ENCODE assay signal across 19 cellular contexts in the genomic region with DNA sequence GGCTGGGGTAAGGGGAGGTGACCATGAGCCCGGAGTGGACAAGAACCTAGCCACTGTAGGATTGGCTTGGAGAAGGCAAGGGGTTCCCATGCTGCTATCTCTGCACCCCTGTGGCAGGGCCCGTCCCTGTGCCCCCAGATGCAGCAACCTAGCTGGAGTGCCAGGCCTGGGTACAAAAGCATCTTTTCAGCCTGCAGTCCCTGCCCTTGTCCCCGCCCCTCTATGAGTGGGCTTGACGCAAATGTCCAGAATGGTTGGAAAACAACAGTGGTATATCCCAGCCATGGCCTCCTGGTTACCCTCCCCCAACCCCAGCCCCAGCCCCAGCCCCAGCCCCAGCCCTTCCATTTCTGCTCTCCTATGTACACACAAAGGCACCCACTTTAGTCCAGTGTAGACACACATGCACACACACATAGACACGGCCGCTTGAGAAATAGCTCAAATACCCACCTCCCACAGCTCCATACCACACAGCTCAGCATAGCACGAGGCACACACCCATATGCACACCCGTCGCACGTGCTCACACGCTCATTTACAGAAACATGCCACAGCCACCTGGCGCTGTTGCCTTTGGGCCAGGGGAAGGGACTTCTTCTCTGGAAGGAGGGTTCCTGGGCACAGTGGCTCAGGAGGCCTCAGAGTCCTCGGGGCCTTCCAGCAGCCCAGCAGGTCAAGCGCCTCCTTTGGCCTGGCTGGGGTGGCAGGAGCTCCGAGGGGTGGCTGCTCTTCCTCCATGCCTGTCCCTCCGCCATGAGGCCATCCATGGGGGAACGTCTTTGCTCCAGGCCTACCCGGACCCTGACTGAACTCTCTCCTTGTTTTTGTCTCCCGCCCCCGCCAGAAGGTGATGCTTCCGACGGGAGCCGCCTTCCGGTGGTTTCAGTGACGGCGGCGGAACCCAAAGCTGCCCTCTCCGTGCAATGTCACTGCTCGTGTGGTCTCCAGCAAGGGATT. TPM values are rescaled to one million over a fixed set of nuclear protein-coding genes. Genes with fewer than 3 reads are reported as not detected.
DNase-seq lines count a peak whose midpoint lies in the region; ATAC-seq and TF ChIP-seq lines count a peak whose summit lies in the region.
"Had no signal": no experiment of that assay in that cellular context is flagged by ENCODE, and none has a peak within 500 bp of the region (broad histone marks: within the 10 kb centered on the region; RNA-seq: fewer than 3 reads in every experiment).

No MANE protein-coding gene starts in this region.

- peaks cover 0 to 65% (median 24%) of the 10 kb centered on the region in 3 donors for H3K4me1 ChIP-seq in gastroesophageal sphincter
- peaks cover 31 to 44% of the 10 kb centered on the region in 2 donors for H3K4me1 ChIP-seq in neuronal stem cell (ENCODE audit: control insufficient read depth in 2 of 2, insufficient read depth in 1 of 2, low read depth in 1 of 2, low read length in 2 of 2)

- no peak overlapping the region for H2AK5ac ChIP-seq in neuronal stem cell (ENCODE audit: low read depth, low read length)

- H3K4me2 ChIP-seq in neuronal stem cell (ENCODE audit: insufficient read depth, low read length, poor library complexity, severe bottlenecking), result no peak overlapping the region

- H2BK12ac ChIP-seq in neuronal stem cell (ENCODE audit: low read length), result no peak overlapping the region

- no peak overlapping the region for H2BK15ac ChIP-seq in neuronal stem cell (ENCODE audit: low read length)

- peak overlapping the region; percentile 78 for H3K14ac ChIP-seq in neuronal stem cell (ENCODE audit: low read length)

- no peak overlapping the region for H2AFZ ChIP-seq in neuronal stem cell (ENCODE audit: low read length)

- no peak for TF ChIP-seq POLR2A in gastroesophageal sphincter (IDR thresholded peaks at IDR 0.05)

- peak overlapping the region; percentile 6 for H3K27ac Mint-ChIP-seq in activated CD8-positive, alpha-beta memory T cell treated with anti-CD3 and anti-CD28 coated beads, Interleukin-2, amount 10 ng/mL, durations not matched to agents 7 days and 5 days
- H3K27ac Mint-ChIP-seq: activated naive CD8-positive, alpha-beta T cell treated with anti-CD3 and anti-CD28 coated beads, Interleukin-2, amount 50 U/mL, for 24 hours; activated T-cell treated with anti-CD3 and anti-CD28 coated beads, Interleukin-2, amount 50 U/mL, for 72 hours had no signal

- TF ChIP-seq EP300 in gastroesophageal sphincter (IDR thresholded peaks at IDR 0.05), result no peak

- peaks cover 4% of the 10 kb centered on the region for H3K79me1 ChIP-seq in neuronal stem cell (ENCODE audit: low read depth, low read length)

- DNase-seq in activated CD8-positive, alpha-beta memory T cell treated with anti-CD3 and anti-CD28 coated beads, Interleukin-2, amount 10 ng/mL, durations not matched to agents 7 days and 5 days, result no peak
- no peak for DNase-seq in activated CD8-positive, alpha-beta memory T cell treated with anti-CD3 and anti-CD28 coated beads for 24 hours
- DNase-seq in neuronal stem cell (ENCODE audit: low spot score) (no peak), SIG-M5 treated with dmso at 0.1 percent for 504 hours (lab: John Stamatoyannopoulos, UW; ENCODE audit: unreplicated experiment) (no peak), RWPE1 (ENCODE audit: low spot score) (no peak), LoVo (ENCODE audit: low spot score) (no peak)
- DNase-seq: activated CD4-positive, alpha-beta T cell treated with anti-CD3 and anti-CD28 coated beads, Interleukin-2, amount 50 U/mL, for 4 hours; activated naive CD8-positive, alpha-beta T cell treated with anti-CD3 and anti-CD28 coated beads, Interleukin-2, amount 50 U/mL, for 24 hours; activated T-cell treated with anti-CD3 and anti-CD28 coated beads, Interleukin-2, amount 50 U/mL, for 72 hours; CD4-positive, CD25-positive, alpha-beta regulatory T cell; DMS79 treated with DMSO at 0.1 percent for 48 hours; MM.1S; NCI-H1930; NCI-H524; stimulated activated CD4-positive, alpha-beta T cell treated with anti-CD3 and anti-CD28 coated beads, Interleukin-15, amount 100 ng/mL, for 24 hours had no signal

- H3K27ac ChIP-seq in gastroesophageal sphincter (peak overlapping the region in 3 of 4 donors; percentile 37 to 53 (median 46)), neuronal stem cell (replicated peaks; ENCODE audit: low read length) (no peak overlapping the region), temporal lobe (ENCODE audit: low read depth, low read length) (peak overlapping the region; percentile 100), RWPE1 (no peak overlapping the region)
- H3K27ac ChIP-seq: 22Rv1, suprapubic skin had no signal

- H3K9ac ChIP-seq in neuronal stem cell (ENCODE audit: low read depth, low read length, poor library complexity), result no peak overlapping the region

- peaks cover 0 to 52% of the 10 kb centered on the region in 2 donors for H3K36me3 ChIP-seq in gastroesophageal sphincter
- H3K36me3 ChIP-seq in neuronal stem cell (replicated peaks in 1 of 2; ENCODE audit: control insufficient read depth in 2 of 2, insufficient read depth in 2 of 2, low read length in 2 of 2), result peaks cover 11 to 72% of the 10 kb centered on the region in 2 donors

- H3K27me3 ChIP-seq in gastroesophageal sphincter (no peaks in the 10 kb centered on the region), neuronal stem cell (ENCODE audit: control insufficient read depth in 3 of 3, insufficient read depth in 3 of 3, low read depth in 1 of 3, low read length in 3 of 3) (no peaks in the 10 kb centered on the region)
- H3K27me3 ChIP-seq: suprapubic skin had no signal

- H3K9me3 ChIP-seq in gastroesophageal sphincter (no peaks in the 10 kb centered on the region), neuronal stem cell (replicated peaks in 1 of 2; ENCODE audit: control insufficient read depth in 2 of 2, insufficient read depth in 1 of 2, low read depth in 1 of 2, low read length in 2 of 2) (peaks cover 0 to 2% of the 10 kb centered on the region in 2 donors)
- H3K9me3 ChIP-seq: suprapubic skin had no signal

- H3K23ac ChIP-seq in neuronal stem cell (ENCODE audit: low read depth, low read length, poor library complexity), result no peak overlapping the region

- no peak overlapping the region for H3K4ac ChIP-seq in neuronal stem cell (ENCODE audit: low read length)

- no peak overlapping the region for H4K91ac ChIP-seq in neuronal stem cell (ENCODE audit: low read depth, low read length, poor library complexity)

- no peaks in the 10 kb centered on the region for H3K27me3 Mint-ChIP-seq in activated CD8-positive, alpha-beta memory T cell treated with anti-CD3 and anti-CD28 coated beads, Interleukin-2, amount 10 ng/mL, durations not matched to agents 7 days and 5 days
- H3K27me3 Mint-ChIP-seq: activated naive CD8-positive, alpha-beta T cell treated with anti-CD3 and anti-CD28 coated beads, Interleukin-2, amount 50 U/mL, for 24 hours; CD4-positive, CD25-positive, alpha-beta regulatory T cell had no signal

- POLR2A ChIA-PET in RWPE1 (lab: Yijun Ruan, JAX; ENCODE audit: low non-redundant PET), result no interaction called here

- no peaks in the 10 kb centered on the region for H3K9me3 Mint-ChIP-seq in activated CD8-positive, alpha-beta memory T cell treated with anti-CD3 and anti-CD28 coated beads, Interleukin-2, amount 10 ng/mL, durations not matched to agents 7 days and 5 days (ENCODE audit: low read depth)
- H3K9me3 Mint-ChIP-seq: activated naive CD8-positive, alpha-beta T cell treated with anti-CD3 and anti-CD28 coated beads, Interleukin-2, amount 50 U/mL, for 24 hours; activated T-cell treated with anti-CD3 and anti-CD28 coated beads, Interleukin-2, amount 50 U/mL, for 72 hours; CD4-positive, CD25-positive, alpha-beta regulatory T cell had no signal

- H3K4me3 Mint-ChIP-seq in activated CD8-positive, alpha-beta memory T cell treated with anti-CD3 and anti-CD28 coated beads, Interleukin-2, amount 10 ng/mL, durations not matched to agents 7 days and 5 days, result no peak overlapping the region
- H3K4me3 Mint-ChIP-seq: activated naive CD8-positive, alpha-beta T cell treated with anti-CD3 and anti-CD28 coated beads, Interleukin-2, amount 50 U/mL, for 24 hours; activated T-cell treated with anti-CD3 and anti-CD28 coated beads, Interleukin-2, amount 50 U/mL, for 72 hours; CD4-positive, CD25-positive, alpha-beta regulatory T cell had no signal

- H3K4me1 Mint-ChIP-seq in activated CD8-positive, alpha-beta memory T cell treated with anti-CD3 and anti-CD28 coated beads, Interleukin-2, amount 10 ng/mL, durations not matched to agents 7 days and 5 days, result peaks cover 2% of the 10 kb centered on the region

- no peak overlapping the region for H2BK5ac ChIP-seq in neuronal stem cell (ENCODE audit: low read length)

- CTCF ChIA-PET in activated CD8-positive, alpha-beta memory T cell treated with anti-CD3 and anti-CD28 coated beads, Interleukin-2, amount 10 ng/mL, durations not matched to agents 7 days and 5 days (lab: Charles Lee), result interaction anchor here (0.6 kb wide), 1 partner anchor 83 kb away, joined by 4 read pairs; no protein-coding TSS in a partner anchor
- CTCF ChIA-PET in RWPE1 (lab: Yijun Ruan, JAX), result interaction anchor here (0.7 kb wide), 1 partner anchor 84 kb away, joined by 3 read pairs; no protein-coding TSS in a partner anchor

- no peaks in the 10 kb centered on the region for H3K36me3 Mint-ChIP-seq in activated CD8-positive, alpha-beta memory T cell treated with anti-CD3 and anti-CD28 coated beads, Interleukin-2, amount 10 ng/mL, durations not matched to agents 7 days and 5 days

- ATAC-seq in activated CD8-positive, alpha-beta memory T cell treated with anti-CD3 and anti-CD28 coated beads, Interleukin-2, amount 10 ng/mL, durations not matched to agents 7 days and 5 days, result no peak
- ATAC-seq in gastroesophageal sphincter, result no peak
- ATAC-seq: activated naive CD8-positive, alpha-beta T cell treated with anti-CD3 and anti-CD28 coated beads, Interleukin-2, amount 50 U/mL, for 24 hours; activated T-cell treated with anti-CD3 and anti-CD28 coated beads, Interleukin-2, amount 50 U/mL, for 72 hours had no signal

- WGBS in gastroesophageal sphincter (ENCODE audit: low coverage in 1 of 2), 2 donors, result 68 to 78% methylated on average over 5 to 7 of the region's 29 CpGs
- WGBS in neuronal stem cell (ENCODE audit: extremely low coverage in 2 of 2, insufficient read length in 2 of 2, insufficient replicate concordance in 1 of 2), 2 donors, result no CpG with 5 or more reads among the region's 29 CpGs

- no peak overlapping the region for H3K18ac ChIP-seq in neuronal stem cell (ENCODE audit: low read length)

- H3K4me3 ChIP-seq in gastroesophageal sphincter, result no peak overlapping the region
- no peak overlapping the region for H3K4me3 ChIP-seq in neuronal stem cell (ENCODE audit: low read length in 2 of 2)
- H3K4me3 ChIP-seq: suprapubic skin had no signal

- H2BK120ac ChIP-seq in neuronal stem cell (ENCODE audit: low read depth, low read length), result no peak overlapping the region

- TF ChIP-seq CTCF in gastroesophageal sphincter (IDR thresholded peaks at IDR 0.05), result no peak
- TF ChIP-seq CTCF in RWPE1 (conservative IDR thresholded peaks at IDR 0.05; ENCODE audit: low read depth), result no peak

- no peak overlapping the region for H4K8ac ChIP-seq in neuronal stem cell (ENCODE audit: low read depth, low read length)

RNA-seq across cellular contexts. Expression of a gene that starts 34.1 kb away (rescaled TPM):
- total RNA-seq in activated CD8-positive, alpha-beta memory T cell treated with anti-CD3 and anti-CD28 coated beads, Interleukin-2, amount 10 ng/mL, durations not matched to agents 7 days and 5 days, result 1 to 10 TPM; 1.8 to 4.1 TPM
- 10 to 100 TPM; 30.0 to 50.7 (median 35.1) TPM for total RNA-seq in gastroesophageal sphincter
- 30.9 TPM for polyA plus RNA-seq in neuronal stem cell (2013, experiment 1 of 2)
- polyA plus RNA-seq in neuronal stem cell (2013, experiment 2 of 2), result 32.1 TPM
- total RNA-seq in temporal lobe, result 33.4 TPM

Comparison
In these comparisons a context has a peak if more than half of its experiments do, and no peak if none do; other contexts are left out.
1. H3K27ac ChIP-seq: peak in gastroesophageal sphincter (3 of 4) and temporal lobe (single experiment); none in neuronal stem cell (single experiment) and RWPE1 (single experiment).